Comparison of ENCODE assay signal across 9 cellular contexts in the genomic region with DNA sequence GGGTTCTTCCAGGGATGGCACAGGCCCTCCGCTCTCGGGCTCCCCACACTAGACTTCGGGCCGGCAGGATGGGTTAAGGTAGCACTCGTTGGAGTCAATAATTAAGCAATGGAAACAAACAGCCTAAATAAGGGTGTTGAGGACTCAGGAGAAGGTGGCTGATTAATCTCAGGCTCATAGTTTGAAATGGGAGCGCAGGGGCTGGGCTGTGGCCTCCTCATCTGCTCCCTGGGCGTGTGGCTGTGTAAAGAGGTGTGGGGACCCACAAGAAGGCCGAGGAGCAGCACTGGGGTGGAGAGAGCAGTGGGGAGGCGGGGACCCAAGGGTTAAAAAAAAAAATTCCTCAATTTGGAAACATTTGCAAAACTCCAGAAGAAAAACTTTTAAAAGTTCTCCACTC. TPM values are rescaled to one million over a fixed set of nuclear protein-coding genes. Genes with fewer than 3 reads are reported as not detected.
DNase-seq lines count a peak whose midpoint lies in the region; ATAC-seq and TF ChIP-seq lines count a peak whose summit lies in the region.
"Had no signal": no experiment of that assay in that cellular context is flagged by ENCODE, and none has a peak within 500 bp of the region (broad histone marks: within the 10 kb centered on the region; RNA-seq: fewer than 3 reads in every experiment).

No MANE protein-coding gene starts in this region.

- H3K4me3 Mint-ChIP-seq in CD4-positive, alpha-beta T cell = peak overlapping the region; percentile 69
- peak overlapping the region; percentile 91 for H3K4me3 Mint-ChIP-seq in osteocyte (ENCODE audit: unreplicated experiment)

- H3K4me1 ChIP-seq in SJSA1 (replicated peaks) (peaks cover 24% of the 10 kb centered on the region), esophagus muscularis mucosa (peaks cover 19 to 56% (median 56%) of the 10 kb centered on the region in 4 donors), thyroid gland (peaks cover 9 to 25% of the 10 kb centered on the region in 2 donors)

- no peak for TF ChIP-seq CTCF in CD4-positive, alpha-beta T cell (IDR thresholded peaks at IDR 0.05)
- no peak for TF ChIP-seq CTCF in esophagus muscularis mucosa (IDR thresholded peaks at IDR 0.05)
- TF ChIP-seq CTCF in osteocyte (IDR thresholded peaks at IDR 0.05) = no peak
- TF ChIP-seq CTCF in thyroid gland (IDR thresholded peaks at IDR 0.05) = no peak

- WGBS in esophagus muscularis mucosa = 57% methylated on average over 9 of the region's 9 CpGs
- 73 to 85% methylated on average over 9 of the region's 9 CpGs for WGBS in thyroid gland, 2 donors

- no peak for DNase-seq in CD4-positive, alpha-beta T cell
- DNase-seq in SJSA1 (ENCODE audit: low read depth in 1 of 2, low spot score in 2 of 2) = no peak
- no peak for DNase-seq in esophagus muscularis mucosa (ENCODE audit: extremely low spot score)
- DNase-seq in osteocyte (ENCODE audit: extremely low spot score, unreplicated experiment) = no peak
- no peak for DNase-seq in thyroid gland
- DNase-seq: NCI-H1048 had no signal

- TF ChIP-seq EP300 in esophagus muscularis mucosa (IDR thresholded peaks at IDR 0.05) = no peak

- no peak for ATAC-seq in CD4-positive, alpha-beta T cell (ENCODE audit: poor library complexity)
- ATAC-seq in GM21825 (IDR thresholded peaks at IDR 0.05; ENCODE audit: unreplicated experiment) (no peak), HG02588 (IDR thresholded peaks at IDR 0.05; ENCODE audit: unreplicated experiment) (no peak), GM18868 (IDR thresholded peaks at IDR 0.05; ENCODE audit: unreplicated experiment) (no peak)

- peaks cover 37% of the 10 kb centered on the region for H3K36me3 ChIP-seq in SJSA1
- peaks cover 9 to 14% (median 11%) of the 10 kb centered on the region in 4 donors for H3K36me3 ChIP-seq in esophagus muscularis mucosa
- H3K36me3 ChIP-seq in thyroid gland = peaks cover 0 to 3% of the 10 kb centered on the region in 2 donors

- H3K27me3 ChIP-seq in CD4-positive, alpha-beta T cell (ENCODE audit: control insufficient read depth, insufficient read depth, low read length) = peaks cover 35% of the 10 kb centered on the region
- no peaks in the 10 kb centered on the region for H3K27me3 ChIP-seq in SJSA1 (replicated peaks)
- H3K27me3 ChIP-seq in esophagus muscularis mucosa = no peaks in the 10 kb centered on the region
- no peaks in the 10 kb centered on the region for H3K27me3 ChIP-seq in thyroid gland

- peaks cover 5% of the 10 kb centered on the region for H3K9me3 ChIP-seq in CD4-positive, alpha-beta T cell (ENCODE audit: control insufficient read depth, low read length)
- H3K9me3 ChIP-seq in SJSA1 (replicated peaks) = peaks cover 4% of the 10 kb centered on the region; the same call in 1 of the 2 replicates
- no peaks in the 10 kb centered on the region for H3K9me3 ChIP-seq in esophagus muscularis mucosa
- no peaks in the 10 kb centered on the region for H3K9me3 ChIP-seq in thyroid gland

- peaks cover 59% of the 10 kb centered on the region for H3K27me3 Mint-ChIP-seq in CD4-positive, alpha-beta T cell
- no peaks in the 10 kb centered on the region for H3K27me3 Mint-ChIP-seq in osteocyte (ENCODE audit: unreplicated experiment)

- peaks cover 11% of the 10 kb centered on the region for H3K4me1 Mint-ChIP-seq in CD4-positive, alpha-beta T cell (ENCODE audit: low read depth)
- H3K4me1 Mint-ChIP-seq in osteocyte (ENCODE audit: unreplicated experiment) = peaks cover 35% of the 10 kb centered on the region

- H3K4me3 ChIP-seq in SJSA1 (peak overlapping the region; percentile 100), esophagus muscularis mucosa (peak overlapping the region; percentile 78 to 99 (median 86)), thyroid gland (replicated peaks in 1 of 3) (peak overlapping the region in 1 of 3 donors; percentile 82)

- CTCF ChIA-PET in CD4-positive, alpha-beta T cell (lab: Charles Lee) = no interaction called here

- H3K9me3 Mint-ChIP-seq in CD4-positive, alpha-beta T cell = peaks cover under 1% of the 10 kb centered on the region
- peaks cover 2% of the 10 kb centered on the region for H3K9me3 Mint-ChIP-seq in osteocyte (ENCODE audit: unreplicated experiment)

- H3K36me3 Mint-ChIP-seq in CD4-positive, alpha-beta T cell (ENCODE audit: low read depth) = peaks cover 1% of the 10 kb centered on the region
- peaks cover 17% of the 10 kb centered on the region for H3K36me3 Mint-ChIP-seq in osteocyte (ENCODE audit: unreplicated experiment)

- H3K27ac ChIP-seq in CD4-positive, alpha-beta T cell (ENCODE audit: low read depth, low read length) = no peak overlapping the region
- H3K27ac ChIP-seq in SJSA1 (peak overlapping the region; percentile 99), esophagus muscularis mucosa (replicated peaks in 1 of 4) (peak overlapping the region; percentile 98 to 100 (median 100)), thyroid gland (peak overlapping the region in 1 of 3 donors; percentile 74)

- POLR2A ChIA-PET in CD4-positive, alpha-beta T cell (lab: Charles Lee) = no interaction called here

- H3K27ac Mint-ChIP-seq in CD4-positive, alpha-beta T cell = no peak overlapping the region
- peak overlapping the region; percentile 98 for H3K27ac Mint-ChIP-seq in osteocyte (ENCODE audit: unreplicated experiment)

- intact Hi-C loops in CD4-positive, alpha-beta T cell (cut with DNase I, micrococcal nuclease) = no loop called here
- intact Hi-C loops in esophagus muscularis mucosa (cut with DNase I) (loop anchor here (1.0 to 10.0 kb wide), 2 partner anchors 32 to 638 kb away; a partner anchor contains a TSS), thyroid gland (cut with DNase I) (loop anchor here (5.0 kb wide), 1 partner anchor 34 kb away; no protein-coding TSS in a partner anchor)

- TF ChIP-seq POLR2A in esophagus muscularis mucosa (IDR thresholded peaks at IDR 0.05; ENCODE audit: low read depth) (no peak), thyroid gland (IDR thresholded peaks at IDR 0.05) (no peak)

RNA-seq across cellular contexts. Expression of a gene that starts 1.3 kb away (rescaled TPM):
- under 1 TPM; 0.88 to 0.98 TPM for total RNA-seq in CD4-positive, alpha-beta T cell
- total RNA-seq in SJSA1 (2014; rRNA removed; shearing (Covaris generic)) = 501 and 738 TPM in 2 replicates
- total RNA-seq in esophagus muscularis mucosa (1,000 to 10,000 TPM in 2 of 4 donors, 100 to 1,000 TPM in 2; 599 to 1,574 (median 1,002) TPM), osteocyte (116 and 118 TPM in 2 replicates), thyroid gland (100 to 1,000 TPM in 3 of 4 donors, 10 to 100 TPM in 1; 91.9 to 157 (median 124) TPM)

RNA-seq across cellular contexts. Expression of a gene that starts 52.6 kb away (rescaled TPM):
- total RNA-seq in CD4-positive, alpha-beta T cell = not detected
- total RNA-seq in SJSA1 (2014; rRNA removed; shearing (Covaris generic)) = not detected in 2 replicates
- total RNA-seq in esophagus muscularis mucosa (not detected), osteocyte (not detected in 2 replicates), thyroid gland (under 1 TPM in 1 of 4 donors, not detected in 3; 0.67 TPM)

Comparison
In these comparisons a context has a peak if more than half of its experiments do, and no peak if none do; other contexts are left out.
1. RNA of a gene that starts 1.3 kb away (total RNA-seq): 599 to 1,574 TPM in esophagus muscularis mucosa, 501 to 738 TPM in SJSA1, 91.9 to 157 TPM in thyroid gland and 116 to 118 TPM in osteocyte; 0.88 to 0.98 TPM in CD4-positive, alpha-beta T cell; every median in the first group is over 10 times any median in the second.
2. intact Hi-C loops: an anchor here in esophagus muscularis mucosa (1.0 to 10.0 kb wide) and thyroid gland (5.0 kb wide); none called in CD4-positive, alpha-beta T cell.